In genomic region chr3:127787966-127788365, GRCh38 we compare ENCODE assay signal across 15 cellular contexts. TPM values are rescaled to one million over a fixed set of nuclear protein-coding genes. Genes with fewer than 3 reads are reported as not detected.
DNase-seq lines count a peak whose midpoint lies in the region; ATAC-seq and TF ChIP-seq lines count a peak whose summit lies in the region.
"Had no signal": no experiment of that assay in that cellular context is flagged by ENCODE, and none has a peak within 500 bp of the region (broad histone marks: within the 10 kb centered on the region; RNA-seq: fewer than 3 reads in every experiment).

No MANE protein-coding gene starts in this region.

- H3K18ac ChIP-seq in IMR-90 (ENCODE audit: low read depth, low read length): no peak overlapping the region

- H3K27ac ChIP-seq in IMR-90 (ENCODE audit: insufficient read depth, low read length): no peak overlapping the region
- H3K27ac ChIP-seq in body of pancreas: peak overlapping the region in 3 of 4 donors; percentile 30 to 69 (median 40)
- H3K27ac ChIP-seq in stomach smooth muscle (ENCODE audit: low read length): peak overlapping the region; percentile 97
- H3K27ac ChIP-seq in CD4-positive, alpha-beta T cell (ENCODE audit: low read depth, low read length): no peak overlapping the region

- peaks cover 42 to 92% of the 10 kb centered on the region in 2 experiments for H3K79me1 ChIP-seq in IMR-90 (ENCODE audit: low read depth in 1 of 2, low read length in 2 of 2)

- DNase-seq in IMR-90 (no peak), body of pancreas (no peak), medulla oblongata (ENCODE audit: extremely low spot score) (peak; percentile 33), occipital lobe (lab: John Stamatoyannopoulos, UW) (no peak)
- no peak for DNase-seq in CD4-positive, alpha-beta T cell
- DNase-seq: activated CD4-positive, alpha-beta T cell treated with anti-CD3 and anti-CD28 coated beads for 1 hour; COR-L47; foreskin keratinocyte; natural killer cell; NCI-H187; NCI-H526 treated with DMSO at 0.1 percent for 48 hours; T-helper 9 cell had no signal

- H4K91ac ChIP-seq in IMR-90 (ENCODE audit: insufficient read depth, low read depth, low read length): no peak overlapping the region

- no peaks in the 10 kb centered on the region for H4K20me1 ChIP-seq in IMR-90 (ENCODE audit: insufficient read depth, low read length)

- ATAC-seq in IMR-90 (ENCODE audit: low read depth): no peak
- ATAC-seq in body of pancreas: peak; percentile 68
- no peak for ATAC-seq in CD4-positive, alpha-beta T cell (ENCODE audit: poor library complexity)
- no peak for ATAC-seq in HG02588 (IDR thresholded peaks at IDR 0.05; ENCODE audit: unreplicated experiment)
- ATAC-seq: foreskin keratinocyte; natural killer cell; stimulated activated memory B cell treated with anti-CD40 and anti-IgM and Interleukin-4, amounts not matched to agents 10 μg/mL and 1 μg/mL and 100 μg/mL, for 72 hours had no signal

- no peak for TF ChIP-seq RAD21 in IMR-90 (IDR thresholded peaks at IDR 0.05; ENCODE audit: low read length)

- no peaks in the 10 kb centered on the region for H3K36me3 Mint-ChIP-seq in CD4-positive, alpha-beta T cell (ENCODE audit: low read depth)
- H3K36me3 Mint-ChIP-seq: natural killer cell had no signal

- no peak overlapping the region for H2BK120ac ChIP-seq in IMR-90 (ENCODE audit: low read depth, low read length)

- H2AFZ ChIP-seq in IMR-90 (replicated peaks; ENCODE audit: low read length, poor library complexity): no peak overlapping the region

- no peak overlapping the region for H3K27ac Mint-ChIP-seq in CD4-positive, alpha-beta T cell
- H3K27ac Mint-ChIP-seq: natural killer cell; stimulated activated memory B cell treated with anti-CD40 and anti-IgM and Interleukin-4, amounts not matched to agents 10 μg/mL and 1 μg/mL and 100 μg/mL, for 72 hours had no signal

- H3K27me3 ChIP-seq in IMR-90 (ENCODE audit: control insufficient read depth, insufficient read depth, low read length) (no peaks in the 10 kb centered on the region), body of pancreas (no peaks in the 10 kb centered on the region), stomach smooth muscle (ENCODE audit: control insufficient read depth in 1 of 2, insufficient read depth in 2 of 2, low read length in 2 of 2) (no peaks in the 10 kb centered on the region)
- H3K27me3 ChIP-seq in CD4-positive, alpha-beta T cell (ENCODE audit: control insufficient read depth, insufficient read depth, low read length): no peaks in the 10 kb centered on the region
- H3K27me3 ChIP-seq: foreskin keratinocyte had no signal

- H3K9ac ChIP-seq in IMR-90 (ENCODE audit: low read depth, low read length): no peak overlapping the region
- peak overlapping the region; percentile 64 to 80 for H3K9ac ChIP-seq in stomach smooth muscle (ENCODE audit: low read length in 2 of 2)

- in situ Hi-C loops in IMR-90 (cut with MboI; ENCODE audit: low sequenced_read_pairs): no loop called here

- H3K9me1 ChIP-seq in IMR-90 (ENCODE audit: insufficient read depth, low read length): peaks cover 37% of the 10 kb centered on the region

- H3K23ac ChIP-seq in IMR-90 (ENCODE audit: low read depth, low read length): no peak overlapping the region

- no peak overlapping the region for H3K14ac ChIP-seq in IMR-90 (replicated peaks; ENCODE audit: low read depth, low read length)

- no peak overlapping the region for H3K56ac ChIP-seq in IMR-90 (ENCODE audit: extremely low read depth, insufficient read depth, low read length)

- no peak overlapping the region for H3K4me2 ChIP-seq in IMR-90 (ENCODE audit: low read depth, low read length)

- POLR2A ChIA-PET in IMR-90 (lab: Charles Lee; ENCODE audit: unreplicated experiment): no interaction called here
- POLR2A ChIA-PET in CD4-positive, alpha-beta T cell (lab: Charles Lee): no interaction called here

- H3K4me1 ChIP-seq in IMR-90 (ENCODE audit: control insufficient read depth, insufficient read depth, low read length) (peaks cover 42% of the 10 kb centered on the region), body of pancreas (peaks cover 43% of the 10 kb centered on the region), stomach smooth muscle (ENCODE audit: control insufficient read depth, insufficient read depth, low read length) (peaks cover 87% of the 10 kb centered on the region)

- CTCF ChIA-PET in IMR-90 (lab: Yijun Ruan, JAX): no interaction called here
- CTCF ChIA-PET in CD4-positive, alpha-beta T cell (lab: Charles Lee): no interaction called here

- no peak overlapping the region for H2AK9ac ChIP-seq in IMR-90 (replicated peaks; ENCODE audit: low read depth, low read length, poor library complexity)

- TF ChIP-seq CTCF in IMR-90 (conservative IDR thresholded peaks at IDR 0.05; ENCODE audit: low read depth, low read length) (no peak), body of pancreas (IDR thresholded peaks at IDR 0.05) (no peak)
- no peak for TF ChIP-seq CTCF in CD4-positive, alpha-beta T cell (IDR thresholded peaks at IDR 0.05)

- dilution Hi-C loops in IMR-90 (cut with HindIII; ENCODE audit: low sequenced_read_pairs, unreplicated experiment): no loop called here

- no peak for TF ChIP-seq POLR2A in IMR-90 (IDR thresholded peaks at IDR 0.05; ENCODE audit: low read depth, low read length)
- no peak for TF ChIP-seq POLR2A in body of pancreas (IDR thresholded peaks at IDR 0.05)

- WGBS in IMR-90 (ENCODE audit: extremely low coverage in 2 of 2, insufficient read length in 1 of 2), 2 experiments: no CpG with 5 or more reads among the region's 4 CpGs
- 48 to 58% methylated on average over 4 of the region's 4 CpGs for WGBS in body of pancreas, 2 donors

- BruUV-seq in IMR-90 (replicated peaks; lab: Mats Ljungman, UMichigan): no TSS peak

- 0 out of 2 replicates have a peak overlapping the region, but pooled peaks have one; percentile 63 for H3K4ac ChIP-seq in IMR-90 (ENCODE audit: low read depth, low read length)

- H2AK5ac ChIP-seq in IMR-90 (ENCODE audit: low read depth, low read length): peak overlapping the region; percentile 66; the same call in 1 of the 2 replicates

- no peak overlapping the region for H4K5ac ChIP-seq in IMR-90 (ENCODE audit: low read depth, low read length)

- no peak overlapping the region for H4K8ac ChIP-seq in IMR-90 (ENCODE audit: low read depth in 2 of 2, low read length in 2 of 2)

- peaks cover 6% of the 10 kb centered on the region for H3K4me1 Mint-ChIP-seq in CD4-positive, alpha-beta T cell (ENCODE audit: low read depth)
- H3K4me1 Mint-ChIP-seq: natural killer cell had no signal

- no peak overlapping the region for H2BK15ac ChIP-seq in IMR-90 (ENCODE audit: low read depth, low read length)

- H3K4me3 Mint-ChIP-seq in CD4-positive, alpha-beta T cell: no peak overlapping the region
- H3K4me3 Mint-ChIP-seq: natural killer cell; stimulated activated memory B cell treated with anti-CD40 and anti-IgM and Interleukin-4, amounts not matched to agents 10 μg/mL and 1 μg/mL and 100 μg/mL, for 72 hours had no signal

- peaks cover 3% of the 10 kb centered on the region; the same call in 1 of the 2 replicates for H3K36me3 ChIP-seq in IMR-90 (ENCODE audit: control insufficient read depth, insufficient read depth, low read length)
- no peaks in the 10 kb centered on the region for H3K36me3 ChIP-seq in body of pancreas (replicated peaks in 1 of 2; ENCODE audit: insufficient read depth in 1 of 2, low read depth in 2 of 2)
- H3K36me3 ChIP-seq in stomach smooth muscle (ENCODE audit: control insufficient read depth in 2 of 2, insufficient read depth in 2 of 2, low read length in 2 of 2): no peaks in the 10 kb centered on the region

- H3K4me3 ChIP-seq in IMR-90 (ENCODE audit: insufficient read depth, low read depth, low read length): no peak overlapping the region
- H3K4me3 ChIP-seq in body of pancreas: no peak overlapping the region
- H3K4me3 ChIP-seq in stomach smooth muscle (ENCODE audit: low read length in 2 of 2): peak overlapping the region in 1 of 2 donors; percentile 60

- H3K9me3 Mint-ChIP-seq in CD4-positive, alpha-beta T cell: no peaks in the 10 kb centered on the region
- H3K9me3 Mint-ChIP-seq: natural killer cell; stimulated activated memory B cell treated with anti-CD40 and anti-IgM and Interleukin-4, amounts not matched to agents 10 μg/mL and 1 μg/mL and 100 μg/mL, for 72 hours had no signal

- intact Hi-C loops in IMR-90 (cut with micrococcal nuclease): no loop called here
- intact Hi-C loops in body of pancreas (cut with DNase I): no loop called here
- intact Hi-C loops in CD4-positive, alpha-beta T cell (cut with DNase I, micrococcal nuclease): no loop called here

- H3K27me3 Mint-ChIP-seq in CD4-positive, alpha-beta T cell: peaks cover 16% of the 10 kb centered on the region
- H3K27me3 Mint-ChIP-seq: stimulated activated memory B cell treated with anti-CD40 and anti-IgM and Interleukin-4, amounts not matched to agents 10 μg/mL and 1 μg/mL and 100 μg/mL, for 72 hours had no signal

- H2BK20ac ChIP-seq in IMR-90 (ENCODE audit: low read depth, low read length): no peak overlapping the region

- no peaks in the 10 kb centered on the region for H3K9me3 ChIP-seq in IMR-90 (ENCODE audit: control insufficient read depth, insufficient read depth, low read length)
- H3K9me3 ChIP-seq in body of pancreas: no peaks in the 10 kb centered on the region
- no peaks in the 10 kb centered on the region for H3K9me3 ChIP-seq in stomach smooth muscle (ENCODE audit: control insufficient read depth in 2 of 2, low read length in 2 of 2)
- no peaks in the 10 kb centered on the region for H3K9me3 ChIP-seq in CD4-positive, alpha-beta T cell (ENCODE audit: control insufficient read depth, low read length)

- H2BK5ac ChIP-seq in IMR-90 (ENCODE audit: low read depth, low read length, poor library complexity, severe bottlenecking): no peak overlapping the region

TF ChIP-seq in IMR-90, 13 proteins besides CTCF, POLR2A, EP300 and RAD21 (continues in another document):
- TF ChIP-seq, protein P1, sequence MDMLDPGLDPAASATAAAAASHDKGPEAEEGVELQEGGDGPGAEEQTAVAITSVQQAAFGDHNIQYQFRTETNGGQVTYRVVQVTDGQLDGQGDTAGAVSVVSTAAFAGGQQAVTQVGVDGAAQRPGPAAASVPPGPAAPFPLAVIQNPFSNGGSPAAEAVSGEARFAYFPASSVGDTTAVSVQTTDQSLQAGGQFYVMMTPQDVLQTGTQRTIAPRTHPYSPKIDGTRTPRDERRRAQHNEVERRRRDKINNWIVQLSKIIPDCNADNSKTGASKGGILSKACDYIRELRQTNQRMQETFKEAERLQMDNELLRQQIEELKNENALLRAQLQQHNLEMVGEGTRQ (IDR thresholded peaks at IDR 0.05; ENCODE audit: low read depth, low read length): no peak
- TF ChIP-seq MAZ (IDR thresholded peaks at IDR 0.05; ENCODE audit: borderline replicate concordance, low read depth, low read length): no peak
- no peak for TF ChIP-seq CHD1 (IDR thresholded peaks at IDR 0.05; ENCODE audit: low read depth, low read length)

RNA-seq across cellular contexts. Expression of gene MGLL, which starts 34.3 kb away (rescaled TPM):
- 23.6 and 23.7 TPM in 2 replicates for total RNA-seq in IMR-90 (2012; rRNA removed)
- 59.9 and 60.6 TPM in 2 replicates for polyA plus RNA-seq in IMR-90 (2012; rRNA removed)
- polyA plus RNA-seq in IMR-90 (2012; cell fraction: cytosol; rRNA removed): 33.0 and 76.1 TPM in 2 replicates
- polyA plus RNA-seq in IMR-90 (2012; cell fraction: nucleus; rRNA removed; ENCODE audit: low replicate concordance): 37.3 and 45.7 TPM in 2 replicates
- 10 to 100 TPM; 14.8 to 20.2 TPM for total RNA-seq in body of pancreas
- under 1 TPM; 0.28 to 0.38 TPM for total RNA-seq in CD4-positive, alpha-beta T cell
- 40.9 TPM for total RNA-seq in occipital lobe

Comparison
In these comparisons a context has a peak if more than half of its experiments do, and no peak if none do; other contexts are left out.
1. H3K27ac ChIP-seq: peak in body of pancreas (3 of 4) and stomach smooth muscle (single experiment); none in IMR-90 (single experiment) and CD4-positive, alpha-beta T cell (single experiment).
2. RNA of gene MGLL, which starts 34.3 kb away (total RNA-seq): 40.9 TPM in occipital lobe (single experiment), 23.6 to 23.7 TPM in IMR-90 and 14.8 to 20.2 TPM in body of pancreas; 0.28 to 0.38 TPM in CD4-positive, alpha-beta T cell; every median in the first group is over 10 times any median in the second.